8 cellular contexts compared by ENCODE assay signal in genomic region chr1:77976433-77977076, GRCh38. TPM values are rescaled to one million over a fixed set of nuclear protein-coding genes. Genes with fewer than 3 reads are reported as not detected.
DNase-seq lines count a peak whose midpoint lies in the region; ATAC-seq and TF ChIP-seq lines count a peak whose summit lies in the region.

No MANE protein-coding gene starts in this region.

- no peaks in the 10 kb centered on the region for H3K9me3 ChIP-seq in A673 (ENCODE audit: low read depth, low read length, poor library complexity, severe bottlenecking)
- no peaks in the 10 kb centered on the region for H3K9me3 ChIP-seq in HAP-1
- no peaks in the 10 kb centered on the region for H3K9me3 ChIP-seq in lower lobe of right lung

- no TSS peak for BruUV-seq in A673 (replicated peaks; lab: Mats Ljungman, UMichigan)

- intact Hi-C loops in A673 (cut with micrococcal nuclease; ENCODE audit: unreplicated experiment) (loop anchor here (1.0 kb wide), 1 partner anchor 138 kb away; no protein-coding TSS in a partner anchor), lower lobe of right lung (cut with DNase I) (no loop called here)

- peaks cover 33% of the 10 kb centered on the region for H3K36me3 ChIP-seq in A673 (ENCODE audit: insufficient read depth, low read length, poor library complexity, severe bottlenecking)
- peaks cover 26% of the 10 kb centered on the region for H3K36me3 ChIP-seq in HAP-1 (replicated peaks)
- peaks cover under 1% of the 10 kb centered on the region for H3K36me3 ChIP-seq in lower lobe of right lung

- H3K4me1 ChIP-seq in A673 (ENCODE audit: insufficient read depth, low read length, poor library complexity, severe bottlenecking) (peaks cover 33% of the 10 kb centered on the region), HAP-1 (peaks cover 20% of the 10 kb centered on the region), lower lobe of right lung (peaks cover 49% of the 10 kb centered on the region)

- no peak for ATAC-seq in lower lobe of right lung
- ATAC-seq in GM19395 (IDR thresholded peaks at IDR 0.05; ENCODE audit: unreplicated experiment): no peak

- DNase-seq in A673 (ENCODE audit: low spot score): peak; percentile 15
- DNase-seq in HAP-1 (ENCODE audit: low spot score in 2 of 2): peak in 1 of 2 experiments; percentile 50
- DNase-seq in astrocyte of the spinal cord (ENCODE audit: low read depth, low spot score): no peak
- DNase-seq in lower lobe of right lung: no peak
- no peak for DNase-seq in HuH-7.5 (ENCODE audit: low spot score)
- no peak for DNase-seq in NCI-H1417 (lab: John Stamatoyannopoulos, UW)
- no peak for DNase-seq in OCI-M2 (lab: John Stamatoyannopoulos, UW; ENCODE audit: unreplicated experiment)

- no peak overlapping the region for H3K27ac ChIP-seq in A673 (ENCODE audit: low read depth, low read length, poor library complexity, severe bottlenecking)
- no peak overlapping the region for H3K27ac ChIP-seq in lower lobe of right lung

- POLR2A ChIA-PET in A673 (lab: Charles Lee; ENCODE audit: low non-redundant PET): no interaction called here

- H3K4me3 ChIP-seq in A673 (ENCODE audit: low read depth, low read length, poor library complexity, severe bottlenecking): peak overlapping the region; percentile 78
- H3K4me3 ChIP-seq in HAP-1: peak overlapping the region; percentile 63
- H3K4me3 ChIP-seq in astrocyte of the spinal cord (ENCODE audit: low read depth, low read length): peak overlapping the region; percentile 100
- H3K4me3 ChIP-seq in lower lobe of right lung: peak overlapping the region; percentile 76

- no peaks in the 10 kb centered on the region for H3K27me3 ChIP-seq in A673 (replicated peaks; ENCODE audit: insufficient read depth, low read depth, low read length, poor library complexity)
- H3K27me3 ChIP-seq in HAP-1 (ENCODE audit: low read depth): no peaks in the 10 kb centered on the region
- no peaks in the 10 kb centered on the region for H3K27me3 ChIP-seq in lower lobe of right lung (ENCODE audit: low read depth)

- no peak for TF ChIP-seq CTCF in A673 (conservative IDR thresholded peaks at IDR 0.05; ENCODE audit: low read depth, low read length)
- TF ChIP-seq CTCF in astrocyte of the spinal cord (IDR thresholded peaks at IDR 0.05; ENCODE audit: low read depth, low read length): no peak
- TF ChIP-seq CTCF in lower lobe of right lung (IDR thresholded peaks at IDR 0.05): no peak

- in situ Hi-C loops in HAP-1 (cut with MboI; ENCODE audit: low sequenced_read_pairs): no loop called here
- in situ Hi-C loops in astrocyte of the spinal cord (cut with HindIII; ENCODE audit: low sequenced_read_pairs): no loop called here

- CTCF ChIA-PET in A673 (lab: Charles Lee): no interaction called here

RNA-seq across cellular contexts. Expression of gene FUBP1, which starts 2.3 kb away (rescaled TPM):
- total RNA-seq in A673 (2021) (195 and 213 TPM in 2 replicates), lower lobe of right lung (96.6 TPM)

RNA-seq across cellular contexts. Expression of gene DNAJB4, which starts 28.2 kb away (rescaled TPM):
- total RNA-seq in A673 (2021) (28.3 and 34.5 TPM in 2 replicates), lower lobe of right lung (29.0 TPM)
